Comparison of ENCODE assay signal across 16 cellular contexts in genomic region chr2:60958361-60958760, GRCh38. TPM values are rescaled to one million over a fixed set of nuclear protein-coding genes. Genes with fewer than 3 reads are reported as not detected.
A peak's percentile ranks its signal among the peaks of the same experiment; 100 is the strongest.
DNase-seq lines count a peak whose midpoint lies in the region; ATAC-seq and TF ChIP-seq lines count a peak whose summit lies in the region.
"Had no signal": no experiment of that assay in that cellular context is flagged by ENCODE, and none has a peak within 500 bp of the region (broad histone marks: within the 10 kb centered on the region; RNA-seq: fewer than 3 reads in every experiment).

No MANE protein-coding gene starts in this region.

- BruUV-seq in mammary epithelial cell (replicated peaks; lab: Mats Ljungman, UMichigan): TSS peak; percentile 88

- no peaks in the 10 kb centered on the region for H4K20me1 ChIP-seq in mammary epithelial cell (ENCODE audit: insufficient read depth, low read length)

- H3K27ac ChIP-seq in mammary epithelial cell (ENCODE audit: insufficient read depth, low read depth, low read length): peak overlapping the region; percentile 96
- H3K27ac ChIP-seq: KMS-11 had no signal

- H3K9me3 Mint-ChIP-seq in natural killer cell: no peaks in the 10 kb centered on the region
- no peaks in the 10 kb centered on the region for H3K9me3 Mint-ChIP-seq in natural killer cell treated with Interleukin-12 subunit alpha and Interleukin-12 subunit beta and Interleukin-15 and Interleukin-18, amount 100 ng/mL, for 72 hours
- no peaks in the 10 kb centered on the region for H3K9me3 Mint-ChIP-seq in immature natural killer cell
- H3K9me3 Mint-ChIP-seq: activated naive CD4-positive, alpha-beta T cell treated with anti-CD3 and anti-CD28 coated beads, Interleukin-2, amount 10 ng/mL, durations not matched to agents 7 days and 5 days; brain; endodermal cell had no signal

- peak overlapping the region; percentile 23 for H2AFZ ChIP-seq in mammary epithelial cell (ENCODE audit: low read depth, low read length)

- ATAC-seq in natural killer cell: no peak
- no peak for ATAC-seq in natural killer cell treated with Interleukin-12 subunit alpha and Interleukin-12 subunit beta and Interleukin-15 and Interleukin-18, amount 100 ng/mL, for 72 hours
- ATAC-seq in GM18517 (IDR thresholded peaks at IDR 0.05; ENCODE audit: unreplicated experiment): no peak
- no peak for ATAC-seq in HG03196 (IDR thresholded peaks at IDR 0.05; ENCODE audit: unreplicated experiment)

- H3K27ac Mint-ChIP-seq in natural killer cell (peak overlapping the region; percentile 21 to 56), immature natural killer cell (peak overlapping the region in 5 of 6 donors; percentile 11 to 70 (median 62))
- peak overlapping the region in 1 of 2 donors; percentile 59 for H3K27ac Mint-ChIP-seq in natural killer cell treated with Interleukin-12 subunit alpha and Interleukin-12 subunit beta and Interleukin-15 and Interleukin-18, amount 100 ng/mL, for 72 hours
- H3K27ac Mint-ChIP-seq: activated naive CD4-positive, alpha-beta T cell treated with anti-CD3 and anti-CD28 coated beads, Interleukin-2, amount 10 ng/mL, durations not matched to agents 7 days and 5 days; endodermal cell had no signal

- no peaks in the 10 kb centered on the region for H3K79me2 ChIP-seq in mammary epithelial cell (ENCODE audit: insufficient read depth, low read length)

- H3K36me3 Mint-ChIP-seq in natural killer cell: peaks cover 5% of the 10 kb centered on the region
- peaks cover 11% of the 10 kb centered on the region for H3K36me3 Mint-ChIP-seq in natural killer cell treated with Interleukin-12 subunit alpha and Interleukin-12 subunit beta and Interleukin-15 and Interleukin-18, amount 100 ng/mL, for 72 hours
- H3K36me3 Mint-ChIP-seq in immature natural killer cell: peaks cover 13 to 28% (median 20%) of the 10 kb centered on the region in 3 donors

- no peaks in the 10 kb centered on the region for H3K36me3 ChIP-seq in mammary epithelial cell (ENCODE audit: insufficient read depth, low read length)

- CTCF ChIA-PET in mammary epithelial cell (lab: Charles Lee; ENCODE audit: low non-redundant PET): interaction anchor here (0.6 kb wide), 1 partner anchor 170 kb away, joined by 10 read pairs; no protein-coding TSS in a partner anchor

- H3K4me1 Mint-ChIP-seq in natural killer cell: peaks cover 17 to 23% of the 10 kb centered on the region in 2 donors
- H3K4me1 Mint-ChIP-seq in natural killer cell treated with Interleukin-12 subunit alpha and Interleukin-12 subunit beta and Interleukin-15 and Interleukin-18, amount 100 ng/mL, for 72 hours (ENCODE audit: low read depth in 2 of 2): peaks cover 14 to 35% of the 10 kb centered on the region in 2 donors
- H3K4me1 Mint-ChIP-seq in immature natural killer cell: peaks cover 40 to 50% of the 10 kb centered on the region in 2 donors
- H3K4me1 Mint-ChIP-seq: activated naive CD4-positive, alpha-beta T cell treated with anti-CD3 and anti-CD28 coated beads, Interleukin-2, amount 10 ng/mL, durations not matched to agents 7 days and 5 days; brain; endodermal cell had no signal

- DNase-seq in natural killer cell (no peak), mammary epithelial cell (no peak), immature natural killer cell (no peak)
- DNase-seq in natural killer cell treated with Interleukin-12 subunit alpha and Interleukin-12 subunit beta and Interleukin-15 and Interleukin-18, amount 100 ng/mL, for 72 hours (ENCODE audit: low spot score): no peak
- no peak for DNase-seq in NK-92 treated with Interleukin-12 subunit alpha and Interleukin-12 subunit beta, amount 100 ng/mL, for 24 hours (lab: John Stamatoyannopoulos, UW)
- DNase-seq in activated CD4-positive, alpha-beta T cell treated with anti-CD3 and anti-CD28 coated beads for 48 hours: no peak
- DNase-seq: activated naive CD4-positive, alpha-beta T cell treated with anti-CD3 and anti-CD28 coated beads, Interleukin-2, amount 10 ng/mL, durations not matched to agents 7 days and 5 days; Caco-2; endodermal cell; NCI-H1436; stimulated activated CD4-positive, alpha-beta T cell treated with anti-CD3 and anti-CD28 coated beads, Interleukin-4, amount 100 ng/mL, for 24 hours; T-helper 9 cell had no signal

- TF ChIP-seq CTCF in natural killer cell (IDR thresholded peaks at IDR 0.05) (no peak), mammary epithelial cell (conservative IDR thresholded peaks at IDR 0.05 in 1 of 2, IDR thresholded peaks at IDR 0.05 in 1 of 2; ENCODE audit: extremely low read depth in 1 of 2, insufficient read depth in 1 of 2, low read depth in 1 of 2, low read length in 2 of 2) (no peak)

- no peaks in the 10 kb centered on the region for H3K9me3 ChIP-seq in mammary epithelial cell (replicated peaks; ENCODE audit: insufficient read depth, low read length)
- H3K9me3 ChIP-seq: Caco-2 had no signal

- dilution Hi-C loops in mammary epithelial cell (cut with HindIII; ENCODE audit: low sequenced_read_pairs): no loop called here

- H3K9ac ChIP-seq in mammary epithelial cell (ENCODE audit: insufficient read depth, low read length): peak overlapping the region; percentile 29
- H3K9ac ChIP-seq: KMS-11 had no signal

- WGBS in mammary epithelial cell (ENCODE audit: low coverage, missing lambda C conversion rate): 81% methylated on average over 3 of the region's 3 CpGs

- H3K4me3 ChIP-seq in mammary epithelial cell (replicated peaks in 1 of 3; ENCODE audit: insufficient read depth in 1 of 3, low read depth in 2 of 3, low read length in 3 of 3): no peak overlapping the region

- intact Hi-C loops in natural killer cell (cut with micrococcal nuclease): no loop called here
- intact Hi-C loops in mammary epithelial cell (cut with micrococcal nuclease): no loop called here

- H3K4me1 ChIP-seq in mammary epithelial cell (ENCODE audit: insufficient read depth, low read length): peaks cover 45% of the 10 kb centered on the region
- H3K4me1 ChIP-seq: Caco-2 had no signal

- in situ Hi-C loops in mammary epithelial cell (cut with MboI; ENCODE audit: low sequenced_read_pairs in 2 of 2): no loop called here

- no peak overlapping the region for H3K4me2 ChIP-seq in mammary epithelial cell (ENCODE audit: insufficient read depth, low read depth, low read length)
- H3K4me2 ChIP-seq: KMS-11 had no signal

- no peak overlapping the region for H3K4me3 Mint-ChIP-seq in natural killer cell
- H3K4me3 Mint-ChIP-seq in natural killer cell treated with Interleukin-12 subunit alpha and Interleukin-12 subunit beta and Interleukin-15 and Interleukin-18, amount 100 ng/mL, for 72 hours: no peak overlapping the region
- H3K4me3 Mint-ChIP-seq in immature natural killer cell: no peak overlapping the region
- H3K4me3 Mint-ChIP-seq: activated naive CD4-positive, alpha-beta T cell treated with anti-CD3 and anti-CD28 coated beads, Interleukin-2, amount 10 ng/mL, durations not matched to agents 7 days and 5 days; brain; endodermal cell had no signal

- H3K27me3 Mint-ChIP-seq in natural killer cell (ENCODE audit: low read depth in 2 of 2) (no peaks in the 10 kb centered on the region), immature natural killer cell (ENCODE audit: low read depth in 3 of 3) (peaks cover 0 to 2% (median 0%) of the 10 kb centered on the region in 3 donors)
- H3K27me3 Mint-ChIP-seq in natural killer cell treated with Interleukin-12 subunit alpha and Interleukin-12 subunit beta and Interleukin-15 and Interleukin-18, amount 100 ng/mL, for 72 hours: no peaks in the 10 kb centered on the region
- H3K27me3 Mint-ChIP-seq: activated naive CD4-positive, alpha-beta T cell treated with anti-CD3 and anti-CD28 coated beads, Interleukin-2, amount 10 ng/mL, durations not matched to agents 7 days and 5 days; brain had no signal

- H3K27me3 ChIP-seq in mammary epithelial cell (ENCODE audit: insufficient read depth, low read length): no peaks in the 10 kb centered on the region

RNA-seq across cellular contexts. Expression of gene PEX13, which starts 59.2 kb away (rescaled TPM):
- total RNA-seq in natural killer cell (10 to 100 TPM; 15.8 to 18.1 (median 17.9) TPM), mammary epithelial cell (10 to 100 TPM; 25.5 to 65.2 TPM)
- total RNA-seq in natural killer cell treated with Interleukin-12 subunit alpha and Interleukin-12 subunit beta and Interleukin-15 and Interleukin-18, amount 100 ng/mL, for 72 hours: 10 to 100 TPM; 15.9 to 25.8 TPM
- polyA plus RNA-seq in mammary epithelial cell (20.0 TPM), immature natural killer cell (10 to 100 TPM in 1 of 3 donors, 1 to 10 TPM in 2; 9.1 to 16.3 (median 9.7) TPM)
- polyA minus RNA-seq in mammary epithelial cell: 53.7 TPM

RNA-seq across cellular contexts. Expression of gene PUS10, which starts 59.7 kb away (rescaled TPM):
- total RNA-seq in natural killer cell: 10 to 100 TPM in 1 of 3 donors, 1 to 10 TPM in 2; 7.2 to 15.2 (median 8.4) TPM
- total RNA-seq in natural killer cell treated with Interleukin-12 subunit alpha and Interleukin-12 subunit beta and Interleukin-15 and Interleukin-18, amount 100 ng/mL, for 72 hours: 10 to 100 TPM; 12.6 to 18.5 TPM
- total RNA-seq in mammary epithelial cell: 1 to 10 TPM; 4.5 to 5.8 TPM
- 2.3 TPM for polyA plus RNA-seq in mammary epithelial cell
- polyA minus RNA-seq in mammary epithelial cell: 8.2 TPM
- polyA plus RNA-seq in immature natural killer cell: 10 to 100 TPM in 1 of 3 donors, 1 to 10 TPM in 2; 3.8 to 12.6 (median 8.5) TPM
